26 cellular contexts compared by ENCODE assay signal in the genomic region with DNA sequence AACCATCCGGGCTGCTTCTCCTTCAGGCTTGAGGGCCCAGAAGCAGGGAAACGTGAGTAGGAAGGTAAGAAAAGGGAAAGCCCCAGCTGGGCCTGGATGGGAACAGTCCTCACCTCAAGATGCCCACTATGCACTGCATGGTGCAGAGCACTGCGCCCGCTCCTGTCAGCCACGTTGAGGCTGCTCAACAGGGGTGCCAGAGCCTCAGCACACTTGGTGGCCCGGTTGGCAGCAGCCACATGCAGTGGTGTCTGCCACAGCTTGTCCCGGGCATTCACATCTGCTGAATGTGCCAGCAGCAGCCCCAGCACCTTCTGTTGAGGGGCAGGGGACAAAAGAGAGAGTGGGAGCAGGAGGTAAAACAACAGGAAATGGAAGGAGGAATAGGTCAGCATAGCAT. TPM values are rescaled to one million over a fixed set of nuclear protein-coding genes. Genes with fewer than 3 reads are reported as not detected.
DNase-seq lines count a peak whose midpoint lies in the region; ATAC-seq, FAIRE-seq and TF ChIP-seq lines count a peak whose summit lies in the region.
"Had no signal": no experiment of that assay in that cellular context is flagged by ENCODE, and none has a peak within 500 bp of the region (broad histone marks: within the 10 kb centered on the region; RNA-seq: fewer than 3 reads in every experiment).

No MANE protein-coding gene starts in this region.

- intact Hi-C loops in aorta (cut with DNase I): loop anchor here in 1 of 2 donors (5.0 kb wide), 1 partner anchor 33 kb away; a partner anchor contains a TSS

- no peaks in the 10 kb centered on the region for H3K9me3 ChIP-seq in A549
- H3K9me3 ChIP-seq in DND-41 (ENCODE audit: insufficient read depth, low read length, severe bottlenecking): no peaks in the 10 kb centered on the region
- H3K9me3 ChIP-seq in astrocyte (ENCODE audit: insufficient read depth, low read depth, low read length): no peaks in the 10 kb centered on the region
- no peaks in the 10 kb centered on the region for H3K9me3 ChIP-seq in aorta (ENCODE audit: control insufficient read depth, low read length)
- H3K9me3 ChIP-seq: ascending aorta, heart left ventricle, spleen, thoracic aorta had no signal

- FAIRE-seq in A549 (lab: Jason Lieb, UNC) (no peak), astrocyte (lab: Jason Lieb, UNC) (no peak)

- POLR2A ChIA-PET in A549 (lab: Yijun Ruan, JAX): no interaction called here

- peaks cover 23% of the 10 kb centered on the region for H3K36me3 Mint-ChIP-seq in astrocyte (ENCODE audit: low read depth, unreplicated experiment)
- peaks cover 11% of the 10 kb centered on the region for H3K36me3 Mint-ChIP-seq in neural crest cell (ENCODE audit: low read depth)

- H3K27me3 Mint-ChIP-seq in astrocyte (ENCODE audit: low read depth, unreplicated experiment) (no peaks in the 10 kb centered on the region), neural crest cell (ENCODE audit: low read depth) (no peaks in the 10 kb centered on the region)
- H3K27me3 Mint-ChIP-seq: activated CD4-positive, alpha-beta T cell treated with anti-CD3 and anti-CD28 coated beads, Interleukin-2, amount 10 ng/mL, durations not matched to agents 7 days and 5 days had no signal

- H4K20me1 ChIP-seq in DND-41 (ENCODE audit: insufficient read depth, low read length): peaks cover 13% of the 10 kb centered on the region; the same call in 1 of the 2 replicates
- H4K20me1 ChIP-seq in astrocyte (ENCODE audit: insufficient read depth, low read length): peaks cover 58% of the 10 kb centered on the region

- H3K79me2 ChIP-seq in DND-41 (ENCODE audit: insufficient read depth, low read length) (peaks cover 27% of the 10 kb centered on the region), astrocyte (ENCODE audit: insufficient read depth, low read length) (peaks cover 60% of the 10 kb centered on the region)

- no peak for TF ChIP-seq RAD21 in A549 (conservative IDR thresholded peaks at IDR 0.05 in 1 of 2, IDR thresholded peaks at IDR 0.05 in 1 of 2)

- H3K4me1 Mint-ChIP-seq in astrocyte (ENCODE audit: low read depth, unreplicated experiment) (peaks cover 20% of the 10 kb centered on the region), neural crest cell (peaks cover 25% of the 10 kb centered on the region)

- H3K4me3 ChIP-seq in A549 (no peak overlapping the region), DND-41 (ENCODE audit: low read depth in 1 of 2, low read length in 2 of 2) (no peak overlapping the region), astrocyte (ENCODE audit: insufficient read depth, low read depth, low read length) (no peak overlapping the region), aorta (ENCODE audit: low read length in 2 of 2) (no peak overlapping the region)
- H3K4me3 ChIP-seq: heart left ventricle, spleen, thoracic aorta had no signal

- DNase-seq in A549 (ENCODE audit: low read depth in 1 of 2, low spot score in 1 of 2) (no peak), DND-41 (no peak), astrocyte (ENCODE audit: low read depth) (no peak), neural crest cell (ENCODE audit: low read depth, low spot score) (no peak), aorta (no peak), AG08396 (ENCODE audit: low spot score) (no peak), Kasumi-1 (lab: John Stamatoyannopoulos, UW) (no peak)
- DNase-seq: ACHN; activated CD4-positive, alpha-beta T cell treated with anti-CD3 and anti-CD28 coated beads, Interleukin-2, amount 10 ng/mL, durations not matched to agents 7 days and 5 days; dorsolateral prefrontal cortex; Karpas-422; mammary epithelial cell; NCI-H187; NCI-H526 treated with DMSO at 0.1 percent for 48 hours; spleen; stimulated activated CD4-positive, alpha-beta T cell treated with anti-CD3 and anti-CD28 coated beads, Interleukin-4, amount 100 ng/mL, for 1 hour; stimulated activated naive CD4-positive, alpha-beta T cell had no signal

- H3K27ac ChIP-seq in A549: peak overlapping the region in 1 of 2 experiments; percentile 97; a peak in 2 of 6 replicates
- no peak overlapping the region for H3K27ac ChIP-seq in DND-41 (ENCODE audit: low read length)
- H3K27ac ChIP-seq in astrocyte (ENCODE audit: low read depth, low read length): no peak overlapping the region
- no peak overlapping the region for H3K27ac ChIP-seq in aorta (ENCODE audit: low read depth in 1 of 2, low read length in 2 of 2)
- H3K27ac ChIP-seq: C4-2B, spleen had no signal

- 85% methylated on average over 7 of the region's 7 CpGs for WGBS in A549 (ENCODE audit: missing lambda C conversion rate)
- WGBS in aorta, 2 donors: 77 to 80% methylated on average over 7 of the region's 7 CpGs

- H3K9me3 Mint-ChIP-seq in astrocyte (ENCODE audit: unreplicated experiment): no peaks in the 10 kb centered on the region
- H3K9me3 Mint-ChIP-seq in neural crest cell: no peaks in the 10 kb centered on the region
- H3K9me3 Mint-ChIP-seq: activated CD4-positive, alpha-beta T cell treated with anti-CD3 and anti-CD28 coated beads, Interleukin-2, amount 10 ng/mL, durations not matched to agents 7 days and 5 days; activated naive CD4-positive, alpha-beta T cell treated with anti-CD3 and anti-CD28 coated beads, Interleukin-2, amount 50 U/mL, for 72 hours; activated T-helper 2 cell treated with anti-CD3 and anti-CD28 coated beads, Interferon-gamma antibody, Interleukin-2, Interleukin-4, amounts not matched to agents 10 μg/mL and 5 μg/mL and 100 μg/mL, durations not matched to agents 14 hours and 24 hours and 36 hours had no signal

- H3K27ac Mint-ChIP-seq in astrocyte (ENCODE audit: unreplicated experiment) (no peak overlapping the region), neural crest cell (ENCODE audit: unreplicated experiment) (no peak overlapping the region)
- H3K27ac Mint-ChIP-seq: activated CD4-positive, alpha-beta T cell treated with anti-CD3 and anti-CD28 coated beads, Interleukin-2, amount 10 ng/mL, durations not matched to agents 7 days and 5 days; activated T-helper 2 cell treated with anti-CD3 and anti-CD28 coated beads, Interferon-gamma antibody, Interleukin-2, Interleukin-4, amounts not matched to agents 10 μg/mL and 5 μg/mL and 100 μg/mL, durations not matched to agents 14 hours and 24 hours and 36 hours had no signal

- H3K36me3 ChIP-seq in DND-41 (ENCODE audit: insufficient read depth, low read length) (peaks cover 64% of the 10 kb centered on the region), astrocyte (ENCODE audit: insufficient read depth, low read length) (peaks cover 44% of the 10 kb centered on the region), aorta (ENCODE audit: control insufficient read depth in 1 of 2, insufficient read depth in 2 of 2, low read length in 1 of 2) (peaks cover 0 to 17% of the 10 kb centered on the region in 2 donors)

- peaks cover 26% of the 10 kb centered on the region for H3K4me1 ChIP-seq in A549
- peaks cover 30% of the 10 kb centered on the region for H3K4me1 ChIP-seq in DND-41 (ENCODE audit: insufficient read depth, low read length)
- H3K4me1 ChIP-seq in astrocyte (ENCODE audit: insufficient read depth, low read length): peaks cover 24% of the 10 kb centered on the region
- peaks cover 0 to 3% of the 10 kb centered on the region in 2 donors for H3K4me1 ChIP-seq in aorta (ENCODE audit: control insufficient read depth in 1 of 2, insufficient read depth in 2 of 2, low read length in 2 of 2)

- H2AFZ ChIP-seq in DND-41 (ENCODE audit: low read depth, low read length) (no peak overlapping the region), astrocyte (ENCODE audit: low read depth, low read length) (no peak overlapping the region)

- no peak for TF ChIP-seq EP300 in A549 (IDR thresholded peaks at IDR 0.05)

- peak overlapping the region; percentile 94 for H3K4me3 Mint-ChIP-seq in astrocyte (ENCODE audit: unreplicated experiment)
- peak overlapping the region; percentile 94 for H3K4me3 Mint-ChIP-seq in neural crest cell
- H3K4me3 Mint-ChIP-seq: activated CD4-positive, alpha-beta T cell treated with anti-CD3 and anti-CD28 coated beads, Interleukin-2, amount 10 ng/mL, durations not matched to agents 7 days and 5 days had no signal

- peak overlapping the region; percentile 79; the same call in 1 of the 3 replicates for H3K4me2 ChIP-seq in A549
- H3K4me2 ChIP-seq in DND-41 (ENCODE audit: insufficient read depth, low read length): peak overlapping the region; percentile 83; the same call in 1 of the 2 replicates
- peak overlapping the region; percentile 99 for H3K4me2 ChIP-seq in astrocyte (ENCODE audit: low read length)

- TF ChIP-seq POLR2A in A549 (IDR thresholded peaks at IDR 0.05; ENCODE audit: low read length): no peak

- TF ChIP-seq CTCF in A549 (IDR thresholded peaks at IDR 0.05) (no peak), DND-41 (IDR thresholded peaks at IDR 0.05; ENCODE audit: borderline replicate concordance, extremely low read depth, low read length, poor library complexity, severe bottlenecking) (no peak), astrocyte (IDR thresholded peaks at IDR 0.05; ENCODE audit: insufficient read depth, low read depth, low read length) (no peak), neural crest cell (conservative IDR thresholded peaks at IDR 0.05) (no peak)

- no peak for ATAC-seq in A549
- no peak for ATAC-seq in DND-41 (ENCODE audit: insufficient read depth, low read depth)
- no peak for ATAC-seq in aorta (ENCODE audit: low FRiP score)
- ATAC-seq in GM19455 (IDR thresholded peaks at IDR 0.05; ENCODE audit: unreplicated experiment): no peak
- ATAC-seq: activated naive CD4-positive, alpha-beta T cell treated with anti-CD3 and anti-CD28 coated beads, Interleukin-2, amount 50 U/mL, for 72 hours; heart left ventricle had no signal

- H3K27me3 ChIP-seq in DND-41 (ENCODE audit: insufficient read depth, low read length, poor library complexity): no peaks in the 10 kb centered on the region
- H3K27me3 ChIP-seq in astrocyte (ENCODE audit: insufficient read depth, low read length): no peaks in the 10 kb centered on the region
- H3K27me3 ChIP-seq in aorta (ENCODE audit: control insufficient read depth in 1 of 2, insufficient read depth in 2 of 2, low read length in 1 of 2): no peaks in the 10 kb centered on the region
- H3K27me3 ChIP-seq: ascending aorta, dorsolateral prefrontal cortex, heart left ventricle, spleen had no signal

- peak overlapping the region; percentile 11 for H3K9ac ChIP-seq in DND-41 (ENCODE audit: low read depth, low read length)
- peak overlapping the region; percentile 95 for H3K9ac ChIP-seq in astrocyte (ENCODE audit: low read length)

- CTCF ChIA-PET in A549 (lab: Yijun Ruan, JAX): interaction anchor here (1.0 to 14.6 kb wide), 10 partner anchors 8 to 130 kb away, joined by 3 to 146 read pairs (median 14); a partner anchor contains a TSS

RNA-seq across cellular contexts. Expression of a gene that starts 2.5 kb away (rescaled TPM):
- 26.1 and 35.1 TPM in 2 replicates for polyA plus RNA-seq in A549 (2011; rRNA removed)
- 31.9 and 40.1 TPM in 2 replicates for polyA plus RNA-seq in A549 (2012; cell fraction: cytosol; rRNA removed)
- polyA plus RNA-seq in A549 (2012; cell fraction: nucleus; rRNA removed): 109 and 119 TPM in 2 replicates
- 47.4 to 48.7 TPM (median 48.0 TPM) in 3 replicates for polyA plus RNA-seq in A549 (2017; fragmentation: RNase III; extraction: RNeasy Plus Mini Kit Qiagen cat#74134 plus additional on column Dnase treatment)
- 57.3 and 62.5 TPM in 2 replicates for polyA minus RNA-seq in A549 (2011; rRNA and poly(A)+ RNA removed)
- total RNA-seq in astrocyte: 98.4 and 105 TPM in 2 replicates
- 61.4 and 68.0 TPM in 2 replicates for total RNA-seq in neural crest cell
- 10 to 100 TPM; 30.5 to 37.9 TPM for total RNA-seq in aorta
- polyA plus RNA-seq in aorta: 1 to 10 TPM; 4.4 to 9.3 TPM

RNA-seq across cellular contexts. Expression of a gene that starts 11.1 kb away (rescaled TPM):
- polyA plus RNA-seq in A549 (2011; rRNA removed): 40.9 and 41.2 TPM in 2 replicates
- 33.5 and 38.0 TPM in 2 replicates for polyA plus RNA-seq in A549 (2012; cell fraction: cytosol; rRNA removed)
- 73.4 and 87.0 TPM in 2 replicates for polyA plus RNA-seq in A549 (2012; cell fraction: nucleus; rRNA removed)
- 20.7 to 23.5 TPM (median 23.2 TPM) in 3 replicates for polyA plus RNA-seq in A549 (2017; fragmentation: RNase III; extraction: RNeasy Plus Mini Kit Qiagen cat#74134 plus additional on column Dnase treatment)
- 20.8 and 21.3 TPM in 2 replicates for polyA minus RNA-seq in A549 (2011; rRNA and poly(A)+ RNA removed)
- 6.7 and 9.3 TPM in 2 replicates for total RNA-seq in astrocyte
- total RNA-seq in neural crest cell: 23.2 and 23.3 TPM in 2 replicates
- 10 to 100 TPM; 11.1 to 11.2 TPM for total RNA-seq in aorta
- polyA plus RNA-seq in aorta: 10 to 100 TPM; 11.9 to 18.9 TPM

RNA-seq across cellular contexts. Expression of a gene that starts 25.8 kb away (rescaled TPM):
- polyA plus RNA-seq in A549 (2011; rRNA removed): 0.42 TPM in 1 of 2 replicates, not detected in the other
- polyA plus RNA-seq in A549 (2012; cell fraction: cytosol; rRNA removed): 0.17 and 0.21 TPM in 2 replicates
- 0.70 and 0.78 TPM in 2 replicates for polyA plus RNA-seq in A549 (2012; cell fraction: nucleus; rRNA removed)
- polyA plus RNA-seq in A549 (2017; fragmentation: RNase III; extraction: RNeasy Plus Mini Kit Qiagen cat#74134 plus additional on column Dnase treatment): 0.09 to 0.23 TPM in 2 of 3 replicates, not detected in the other
- 1.2 TPM in 1 of 2 replicates, not detected in the other for polyA minus RNA-seq in A549 (2011; rRNA and poly(A)+ RNA removed)
- 0.39 TPM in 1 of 2 replicates, not detected in the other for total RNA-seq in astrocyte
- total RNA-seq in neural crest cell: 0.65 and 1.0 TPM in 2 replicates
- total RNA-seq in aorta: not detected
- polyA plus RNA-seq in aorta: 10 to 100 TPM in 1 of 2 donors, 1 to 10 TPM in 1; 1.1 to 21.4 TPM
- total RNA-seq: ascending aorta, heart left ventricle, myocyte, omental fat pad, thoracic aorta had no signal
- polyA plus RNA-seq: mammary epithelial cell had no signal

RNA-seq across cellular contexts. Expression of a gene that starts 31.5 kb away (rescaled TPM):
- polyA plus RNA-seq in A549 (2011; rRNA removed) (86.1 and 86.7 TPM in 2 replicates), A549 (2017; fragmentation: RNase III; extraction: RNeasy Plus Mini Kit Qiagen cat#74134 plus additional on column Dnase treatment) (64.1 to 69.6 TPM (median 65.2 TPM) in 3 replicates), aorta (10 to 100 TPM; 25.7 to 28.6 TPM)
- 96.7 and 97.4 TPM in 2 replicates for polyA plus RNA-seq in A549 (2012; cell fraction: cytosol; rRNA removed)
- 21.4 and 27.6 TPM in 2 replicates for polyA plus RNA-seq in A549 (2012; cell fraction: nucleus; rRNA removed)
- polyA minus RNA-seq in A549 (2011; rRNA and poly(A)+ RNA removed): 31.6 and 42.1 TPM in 2 replicates
- total RNA-seq in astrocyte (29.1 and 29.9 TPM in 2 replicates), neural crest cell (71.8 and 75.7 TPM in 2 replicates), aorta (10 to 100 TPM; 18.6 to 19.7 TPM)

RNA-seq across cellular contexts. Expression of a gene that starts 33.9 kb away (rescaled TPM):
- polyA plus RNA-seq in A549 (2011; rRNA removed): 47.8 and 65.1 TPM in 2 replicates
- polyA plus RNA-seq in A549 (2012; cell fraction: cytosol; rRNA removed): 53.7 and 59.6 TPM in 2 replicates
- 32.1 and 44.8 TPM in 2 replicates for polyA plus RNA-seq in A549 (2012; cell fraction: nucleus; rRNA removed)
- polyA plus RNA-seq in A549 (2017; fragmentation: RNase III; extraction: RNeasy Plus Mini Kit Qiagen cat#74134 plus additional on column Dnase treatment): 20.2 to 21.7 TPM (median 20.7 TPM) in 3 replicates
- 168 and 180 TPM in 2 replicates for polyA minus RNA-seq in A549 (2011; rRNA and poly(A)+ RNA removed)
- 85.8 and 85.9 TPM in 2 replicates for total RNA-seq in astrocyte
- 48.3 and 48.6 TPM in 2 replicates for total RNA-seq in neural crest cell
- total RNA-seq in aorta: 10 to 100 TPM; 50.9 to 61.4 TPM
- polyA plus RNA-seq in aorta: 10 to 100 TPM; 32.9 to 39.3 TPM
